ENCODE assay signal across 24 cellular contexts in genomic region chr22:47267531-47268282, GRCh38.
"Had no signal": no experiment of that assay in that cellular context is flagged by ENCODE, and none has a peak within 500 bp of the region (broad histone marks: within the 10 kb centered on the region; RNA-seq: fewer than 3 reads in every experiment).

No MANE protein-coding gene starts in this region.

- H3K4me3 ChIP-seq: adrenal gland, ascending aorta, esophagus squamous epithelium, gastroesophageal sphincter had no signal

- H3K27ac ChIP-seq: adrenal gland, ascending aorta, brain microvascular endothelial cell, epithelial cell of prostate, esophagus squamous epithelium, gastroesophageal sphincter had no signal

- H3K27me3 ChIP-seq: adrenal gland, ascending aorta, brain microvascular endothelial cell had no signal

- H3K36me3 ChIP-seq: adrenal gland, ascending aorta, brain microvascular endothelial cell, esophagus squamous epithelium, gastroesophageal sphincter had no signal

- FAIRE-seq: endometrium, endothelial cell of umbilical vein had no signal

- H3K9me3 ChIP-seq: adrenal gland had no signal

- DNase-seq: activated CD4-positive, alpha-beta T cell treated with anti-CD3 and anti-CD28 coated beads for 1 hour; activated CD4-positive, alpha-beta T cell treated with anti-CD3 and anti-CD28 coated beads for 4 hours; activated CD4-positive, alpha-beta T cell treated with anti-CD3 and anti-CD28 coated beads, Interleukin-2, amount 50 U/mL, for 1 hour; activated CD4-positive, alpha-beta T cell treated with anti-CD3 and anti-CD28 coated beads, Interleukin-2, amount 50 U/mL, for 48 hours; activated CD4-positive, CD25-positive, alpha-beta regulatory T cell; activated CD8-positive, alpha-beta memory T cell treated with anti-CD3 and anti-CD28 coated beads for 24 hours; activated CD8-positive, alpha-beta T cell treated with anti-CD3 and anti-CD28 coated beads for 36 hours; activated naive CD4-positive, alpha-beta T cell treated with anti-CD3 and anti-CD28 coated beads for 36 hours; activated naive CD8-positive, alpha-beta T cell treated with anti-CD3 and anti-CD28 coated beads for 36 hours; activated naive CD8-positive, alpha-beta T cell treated with anti-CD3 and anti-CD28 coated beads, Interleukin-2, amount 50 U/mL, for 24 hours; activated T-cell treated with anti-CD3 and anti-CD28 coated beads, Interleukin-2, amount 50 U/mL, for 48 hours; adrenal gland; brain microvascular endothelial cell; cortex of kidney; dermis blood vessel endothelial cell; effector CD4-positive, alpha-beta T cell; esophagus squamous epithelium; foreskin melanocyte; T-helper 2 cell had no signal

- H3K4me1 ChIP-seq: adrenal gland, ascending aorta, gastroesophageal sphincter had no signal

- ATAC-seq: activated CD8-positive, alpha-beta T cell treated with anti-CD3 and anti-CD28 coated beads for 36 hours; activated naive CD8-positive, alpha-beta T cell treated with anti-CD3 and anti-CD28 coated beads, Interleukin-2, amount 50 U/mL, for 24 hours; gastroesophageal sphincter had no signal
